ENCODE assay signal across 17 cellular contexts in genomic region chr20:2672446-2672845, GRCh38. TPM values are rescaled to one million over a fixed set of nuclear protein-coding genes. Genes with fewer than 3 reads are reported as not detected.
DNase-seq lines count a peak whose midpoint lies in the region; ATAC-seq and TF ChIP-seq lines count a peak whose summit lies in the region.
"Had no signal": no experiment of that assay in that cellular context is flagged by ENCODE, and none has a peak within 500 bp of the region (broad histone marks: within the 10 kb centered on the region; RNA-seq: fewer than 3 reads in every experiment).

No MANE protein-coding gene starts in this region.

- H3K9me3 Mint-ChIP-seq in activated T-cell treated with anti-CD3 and anti-CD28 coated beads, Interleukin-2, amount 50 U/mL, for 72 hours = no peaks in the 10 kb centered on the region
- H3K9me3 Mint-ChIP-seq in activated T-helper 17 cell treated with anti-CD3 and anti-CD28 coated beads, Interleukin-2, amount 50 U/mL, for 72 hours = no peaks in the 10 kb centered on the region
- H3K9me3 Mint-ChIP-seq in stimulated activated effector memory CD8-positive, alpha-beta T cell treated with anti-CD3 and anti-CD28 coated beads, Interleukin-12 subunit alpha, Interleukin-12 subunit beta, amount 100 ng/mL, for 72 hours = no peaks in the 10 kb centered on the region
- no peaks in the 10 kb centered on the region for H3K9me3 Mint-ChIP-seq in mesothelial cell of epicardium
- H3K9me3 Mint-ChIP-seq: H9 had no signal

- no peak for TF ChIP-seq CTCF in mesothelial cell of epicardium (IDR thresholded peaks at IDR 0.05; ENCODE audit: unreplicated experiment)

- H3K36me3 Mint-ChIP-seq in activated T-cell treated with anti-CD3 and anti-CD28 coated beads, Interleukin-2, amount 50 U/mL, for 72 hours (ENCODE audit: insufficient read depth in 2 of 2) = no peaks in the 10 kb centered on the region
- no peaks in the 10 kb centered on the region for H3K36me3 Mint-ChIP-seq in activated T-helper 17 cell treated with anti-CD3 and anti-CD28 coated beads, Interleukin-2, amount 50 U/mL, for 72 hours (ENCODE audit: low read depth)
- H3K36me3 Mint-ChIP-seq in stimulated activated effector memory CD8-positive, alpha-beta T cell treated with anti-CD3 and anti-CD28 coated beads, Interleukin-12 subunit alpha, Interleukin-12 subunit beta, amount 100 ng/mL, for 72 hours = no peaks in the 10 kb centered on the region
- no peaks in the 10 kb centered on the region for H3K36me3 Mint-ChIP-seq in mesothelial cell of epicardium
- H3K36me3 Mint-ChIP-seq: CD4-positive, alpha-beta memory T cell had no signal

- no peaks in the 10 kb centered on the region for H3K4me1 Mint-ChIP-seq in activated T-cell treated with anti-CD3 and anti-CD28 coated beads, Interleukin-2, amount 50 U/mL, for 72 hours (ENCODE audit: low read depth)
- no peaks in the 10 kb centered on the region for H3K4me1 Mint-ChIP-seq in activated T-helper 17 cell treated with anti-CD3 and anti-CD28 coated beads, Interleukin-2, amount 50 U/mL, for 72 hours
- H3K4me1 Mint-ChIP-seq in stimulated activated effector memory CD8-positive, alpha-beta T cell treated with anti-CD3 and anti-CD28 coated beads, Interleukin-12 subunit alpha, Interleukin-12 subunit beta, amount 100 ng/mL, for 72 hours = no peaks in the 10 kb centered on the region
- H3K4me1 Mint-ChIP-seq in mesothelial cell of epicardium = no peaks in the 10 kb centered on the region
- H3K4me1 Mint-ChIP-seq: CD4-positive, alpha-beta memory T cell had no signal

- no peak overlapping the region for H3K4me3 Mint-ChIP-seq in activated T-cell treated with anti-CD3 and anti-CD28 coated beads, Interleukin-2, amount 50 U/mL, for 72 hours
- H3K4me3 Mint-ChIP-seq in activated T-helper 17 cell treated with anti-CD3 and anti-CD28 coated beads, Interleukin-2, amount 50 U/mL, for 72 hours = no peak overlapping the region
- no peak overlapping the region for H3K4me3 Mint-ChIP-seq in stimulated activated effector memory CD8-positive, alpha-beta T cell treated with anti-CD3 and anti-CD28 coated beads, Interleukin-12 subunit alpha, Interleukin-12 subunit beta, amount 100 ng/mL, for 72 hours
- H3K4me3 Mint-ChIP-seq in mesothelial cell of epicardium = no peak overlapping the region
- H3K4me3 Mint-ChIP-seq: CD4-positive, alpha-beta memory T cell; H9 had no signal

- DNase-seq in activated T-cell treated with anti-CD3 and anti-CD28 coated beads, Interleukin-2, amount 50 U/mL, for 72 hours = no peak
- no peak for DNase-seq in activated T-cell treated with anti-CD3 and anti-CD28 coated beads, Interleukin-2, amount 50 U/mL, for 48 hours
- DNase-seq in stimulated activated effector memory CD8-positive, alpha-beta T cell treated with anti-CD3 and anti-CD28 coated beads, Interleukin-12 subunit alpha, Interleukin-12 subunit beta, amount 100 ng/mL, for 72 hours (ENCODE audit: low spot score in 2 of 2) = no peak
- no peak for DNase-seq in mesothelial cell of epicardium (ENCODE audit: low spot score in 2 of 2, unreplicated experiment in 2 of 2)
- DNase-seq: 8988T; C1 segment of cervical spinal cord; Calu3; CD4-positive, alpha-beta memory T cell; COR-L47; DMS53; DMS79 treated with DMSO at 0.1 percent for 48 hours; GF-D8; GM23248; H9 had no signal

- peaks cover 8% of the 10 kb centered on the region for H3K27me3 Mint-ChIP-seq in activated T-cell treated with anti-CD3 and anti-CD28 coated beads, Interleukin-2, amount 50 U/mL, for 72 hours (ENCODE audit: low read depth)
- no peaks in the 10 kb centered on the region for H3K27me3 Mint-ChIP-seq in activated T-helper 17 cell treated with anti-CD3 and anti-CD28 coated beads, Interleukin-2, amount 50 U/mL, for 72 hours
- H3K27me3 Mint-ChIP-seq in mesothelial cell of epicardium (ENCODE audit: low read depth) = peaks cover 64% of the 10 kb centered on the region
- H3K27me3 Mint-ChIP-seq: CD4-positive, alpha-beta memory T cell had no signal

- peak; percentile 24 to 84 for ATAC-seq in activated T-cell treated with anti-CD3 and anti-CD28 coated beads, Interleukin-2, amount 50 U/mL, for 72 hours (replicated peaks in 1 of 2)
- ATAC-seq in activated T-helper 17 cell treated with anti-CD3 and anti-CD28 coated beads, Interleukin-2, amount 50 U/mL, for 72 hours (replicated peaks) = peak; percentile 7
- peak; percentile 72 for ATAC-seq in stimulated activated effector memory CD8-positive, alpha-beta T cell treated with anti-CD3 and anti-CD28 coated beads, Interleukin-12 subunit alpha, Interleukin-12 subunit beta, amount 100 ng/mL, for 72 hours
- no peak for ATAC-seq in HG02678 (IDR thresholded peaks at IDR 0.05; ENCODE audit: unreplicated experiment)

- no peak overlapping the region for H3K27ac Mint-ChIP-seq in activated T-cell treated with anti-CD3 and anti-CD28 coated beads, Interleukin-2, amount 50 U/mL, for 72 hours
- H3K27ac Mint-ChIP-seq in activated T-helper 17 cell treated with anti-CD3 and anti-CD28 coated beads, Interleukin-2, amount 50 U/mL, for 72 hours = no peak overlapping the region
- H3K27ac Mint-ChIP-seq in stimulated activated effector memory CD8-positive, alpha-beta T cell treated with anti-CD3 and anti-CD28 coated beads, Interleukin-12 subunit alpha, Interleukin-12 subunit beta, amount 100 ng/mL, for 72 hours = no peak overlapping the region
- H3K27ac Mint-ChIP-seq in mesothelial cell of epicardium = no peak overlapping the region
- H3K27ac Mint-ChIP-seq: CD4-positive, alpha-beta memory T cell had no signal

RNA-seq across cellular contexts. Expression of gene IDH3B, which starts 8.4 kb away (rescaled TPM):
- 100 to 1,000 TPM; 101 to 127 TPM for total RNA-seq in activated T-cell treated with anti-CD3 and anti-CD28 coated beads, Interleukin-2, amount 50 U/mL, for 72 hours
- 100 to 1,000 TPM in 1 of 2 donors, 10 to 100 TPM in 1; 85.7 to 123 TPM for total RNA-seq in activated T-helper 17 cell treated with anti-CD3 and anti-CD28 coated beads, Interleukin-2, amount 50 U/mL, for 72 hours
- total RNA-seq in mesothelial cell of epicardium = 87.9 to 93.1 TPM (median 91.6 TPM) in 3 replicates

RNA-seq across cellular contexts. Expression of gene NOP56, which starts 20.0 kb away (rescaled TPM):
- total RNA-seq in activated T-cell treated with anti-CD3 and anti-CD28 coated beads, Interleukin-2, amount 50 U/mL, for 72 hours = 100 to 1,000 TPM; 263 to 392 TPM
- 100 to 1,000 TPM; 261 to 583 TPM for total RNA-seq in activated T-helper 17 cell treated with anti-CD3 and anti-CD28 coated beads, Interleukin-2, amount 50 U/mL, for 72 hours
- total RNA-seq in mesothelial cell of epicardium = 258 to 275 TPM (median 267 TPM) in 3 replicates

RNA-seq across cellular contexts. Expression of gene EBF4, which starts 20.1 kb away (rescaled TPM):
- 10 to 100 TPM in 1 of 2 donors, 1 to 10 TPM in 1; 8.9 to 23.0 TPM for total RNA-seq in activated T-cell treated with anti-CD3 and anti-CD28 coated beads, Interleukin-2, amount 50 U/mL, for 72 hours
- total RNA-seq in activated T-helper 17 cell treated with anti-CD3 and anti-CD28 coated beads, Interleukin-2, amount 50 U/mL, for 72 hours = 1 to 10 TPM; 3.6 to 4.9 TPM
- 65.5 to 78.8 TPM (median 66.4 TPM) in 3 replicates for total RNA-seq in mesothelial cell of epicardium
- total RNA-seq: G401, GM23248 had no signal
